Comparison of ENCODE assay signal across 17 cellular contexts in genomic region chr6:107756661-107757060, GRCh38.
"Had no signal": no experiment of that assay in that cellular context is flagged by ENCODE, and none has a peak within 500 bp of the region (broad histone marks: within the 10 kb centered on the region; RNA-seq: fewer than 3 reads in every experiment).

No MANE protein-coding gene starts in this region.

- H3K27ac Mint-ChIP-seq: activated naive CD8-positive, alpha-beta T cell treated with anti-CD3 and anti-CD28 coated beads, Interleukin-2, amount 10 ng/mL, durations not matched to agents 7 days and 5 days; type B pancreatic cell had no signal

- DNase-seq: activated CD4-positive, alpha-beta T cell treated with anti-CD3 and anti-CD28 coated beads, Interleukin-2, amount 50 U/mL, for 48 hours; activated naive CD8-positive, alpha-beta T cell treated with anti-CD3 and anti-CD28 coated beads, Interleukin-2, amount 10 ng/mL, durations not matched to agents 7 days and 5 days; anterior cingulate cortex; brain microvascular endothelial cell; cortex of kidney; effector CD4-positive, alpha-beta T cell; esophagus squamous epithelium; hippocampal formation; kidney glomerular epithelial cell; mesenchymal stem cell; right cardiac atrium; SJCRH30; stimulated activated CD4-positive, alpha-beta T cell treated with anti-CD3 and anti-CD28 coated beads, Interleukin-15, amount 100 ng/mL, for 24 hours; stimulated activated CD4-positive, alpha-beta T cell treated with anti-CD3 and anti-CD28 coated beads, Interleukin-4, amount 100 ng/mL, for 1 hour; stimulated activated naive CD4-positive, alpha-beta T cell had no signal

- H3K4me1 Mint-ChIP-seq: neural crest cell had no signal

- H3K36me3 Mint-ChIP-seq: type B pancreatic cell had no signal

- H3K4me3 Mint-ChIP-seq: activated naive CD8-positive, alpha-beta T cell treated with anti-CD3 and anti-CD28 coated beads, Interleukin-2, amount 10 ng/mL, durations not matched to agents 7 days and 5 days; neural crest cell; type B pancreatic cell had no signal

- ATAC-seq: right cardiac atrium had no signal

- H3K27me3 Mint-ChIP-seq: activated naive CD8-positive, alpha-beta T cell treated with anti-CD3 and anti-CD28 coated beads, Interleukin-2, amount 10 ng/mL, durations not matched to agents 7 days and 5 days had no signal
